15 cellular contexts compared by ENCODE assay signal in the genomic region with DNA sequence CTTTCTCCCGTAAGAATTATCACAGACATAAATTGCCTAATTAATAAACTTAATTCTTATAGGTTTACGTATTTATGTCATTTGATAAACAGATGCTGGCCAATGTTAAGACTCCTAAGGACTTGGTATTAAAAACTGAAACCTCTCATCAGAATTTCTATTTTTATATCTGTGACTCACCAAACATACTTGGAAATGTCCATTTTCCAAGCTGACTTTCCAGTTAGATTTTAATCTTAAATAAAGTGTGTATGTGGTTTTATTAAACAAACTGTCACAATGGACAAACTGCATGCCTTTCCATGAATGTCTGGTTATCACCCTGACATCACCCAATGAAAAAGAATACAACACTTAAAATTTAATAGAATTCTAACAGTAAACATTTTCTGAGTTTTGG.
"Had no signal": no experiment of that assay in that cellular context is flagged by ENCODE, and none has a peak within 500 bp of the region (broad histone marks: within the 10 kb centered on the region; RNA-seq: fewer than 3 reads in every experiment).

No MANE protein-coding gene starts in this region.

- H3K4me1 ChIP-seq: suprapubic skin, upper lobe of right lung had no signal

- H3K27ac ChIP-seq: neutrophil, suprapubic skin, upper lobe of right lung had no signal

- H3K27me3 ChIP-seq: neutrophil, suprapubic skin, upper lobe of right lung had no signal

- H3K9me3 ChIP-seq: neutrophil, suprapubic skin, upper lobe of right lung had no signal

- DNase-seq: activated CD4-positive, alpha-beta T cell treated with anti-CD3 and anti-CD28 coated beads, Interleukin-2, amount 50 U/mL, for 1 hour; activated naive CD4-positive, alpha-beta T cell treated with anti-CD3 and anti-CD28 coated beads, Interleukin-2, amount 10 ng/mL, durations not matched to agents 7 days and 5 days; activated T-cell treated with anti-CD3 and anti-CD28 coated beads for 4 hours; dermis blood vessel endothelial cell; kidney glomerular epithelial cell; naive B cell; stimulated activated CD4-positive, alpha-beta T cell treated with anti-CD3 and anti-CD28 coated beads, Interleukin-4, amount 100 ng/mL, for 1 hour; stimulated activated CD8-positive, alpha-beta memory T cell treated with anti-CD3 and anti-CD28 coated beads, Interleukin-4, amount 100 ng/mL, for 48 hours; stimulated activated naive CD8-positive, alpha-beta T cell treated with anti-CD3 and anti-CD28 coated beads, Interleukin-15, Interleukin-2, amounts not matched to agents 100 U/mL and 50 U/mL, for 24 hours; SW 1271; upper lobe of right lung had no signal

- ATAC-seq: activated T-helper 17 cell treated with anti-CD3 and anti-CD28 coated beads, Interleukin-2, amount 50 U/mL, for 72 hours; sciatic nerve; stimulated activated naive CD8-positive, alpha-beta T cell treated with anti-CD3 and anti-CD28 coated beads, Interleukin-15, Interleukin-2, amounts not matched to agents 100 U/mL and 50 U/mL, for 24 hours; upper lobe of right lung had no signal

- H3K4me3 ChIP-seq: suprapubic skin, upper lobe of right lung had no signal
